ENCODE assay signal across 11 cellular contexts in the genomic region with DNA sequence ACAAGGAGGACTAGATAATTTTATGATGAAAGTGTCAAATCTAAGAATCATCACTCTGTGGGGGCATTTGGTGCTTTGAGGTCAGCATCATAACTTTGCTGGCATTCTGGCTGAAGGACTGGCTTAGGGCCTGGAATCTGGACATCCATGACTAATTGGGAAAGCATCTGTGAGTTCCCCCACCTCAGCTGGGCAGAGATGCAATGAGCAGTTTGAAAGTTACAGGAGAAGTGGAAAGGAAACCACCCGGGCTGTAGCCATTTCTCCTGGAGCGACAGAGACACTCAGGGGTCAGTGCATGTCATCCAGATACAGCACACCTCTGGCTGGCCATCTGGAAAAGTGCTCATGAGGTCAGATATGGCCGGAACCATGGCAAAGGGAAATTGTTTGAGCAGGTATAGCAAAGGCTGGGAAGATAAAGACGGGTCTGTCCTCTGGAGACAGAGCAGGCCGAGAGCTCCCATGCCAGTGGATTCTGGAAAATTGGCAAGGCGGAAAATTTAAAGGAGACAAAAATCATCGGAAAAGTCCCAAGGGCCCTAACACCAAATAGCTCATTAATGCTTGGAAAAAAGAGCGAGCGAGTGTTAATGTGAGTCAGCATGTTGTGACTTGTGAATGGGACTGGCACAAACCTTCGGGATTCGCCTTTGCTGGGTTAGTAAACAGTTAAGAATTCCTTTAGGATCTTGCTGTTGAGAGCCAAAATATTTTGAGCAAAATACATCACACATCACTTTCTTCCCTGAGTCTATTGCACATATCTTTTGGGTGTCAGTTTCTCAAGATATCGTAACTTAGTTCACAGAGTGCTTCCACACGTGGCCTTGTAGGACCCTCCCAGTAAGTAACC.
DNase-seq lines count a peak whose midpoint lies in the region; ATAC-seq and TF ChIP-seq lines count a peak whose summit lies in the region.
"Had no signal": no experiment of that assay in that cellular context is flagged by ENCODE, and none has a peak within 500 bp of the region (broad histone marks: within the 10 kb centered on the region; RNA-seq: fewer than 3 reads in every experiment).

No MANE protein-coding gene starts in this region.

- CTCF ChIA-PET in RWPE1 (lab: Yijun Ruan, JAX), result no interaction called here

- peak overlapping the region; percentile 87 for H3K27ac Mint-ChIP-seq in osteocyte (ENCODE audit: unreplicated experiment)

- H3K27me3 Mint-ChIP-seq in osteocyte (ENCODE audit: unreplicated experiment), result no peaks in the 10 kb centered on the region

- H3K4me1 Mint-ChIP-seq in osteocyte (ENCODE audit: unreplicated experiment), result peaks cover 40% of the 10 kb centered on the region

- DNase-seq in ELR (ENCODE audit: low read depth) (peak; percentile 80), RWPE1 (ENCODE audit: low spot score) (peak; percentile 81), fibroblast of pulmonary artery (ENCODE audit: low read depth) (peak; percentile 71), osteocyte (ENCODE audit: extremely low spot score, unreplicated experiment) (no peak), COLO668 (lab: John Stamatoyannopoulos, UW; ENCODE audit: unreplicated experiment) (no peak), RPMI8226 (no peak)
- DNase-seq: activated CD4-positive, alpha-beta T cell treated with anti-CD3 and anti-CD28 coated beads for 4 hours; DND-41; posterior cingulate gyrus had no signal

- TF ChIP-seq CTCF in RWPE1 (conservative IDR thresholded peaks at IDR 0.05; ENCODE audit: low read depth) (no peak), fibroblast of pulmonary artery (IDR thresholded peaks at IDR 0.05; ENCODE audit: low read length, missing control alignments) (no peak), osteocyte (IDR thresholded peaks at IDR 0.05) (no peak)

- H3K9me3 Mint-ChIP-seq in osteocyte (ENCODE audit: unreplicated experiment), result no peaks in the 10 kb centered on the region

- H3K27ac ChIP-seq in RWPE1, result peak overlapping the region; percentile 92

- ATAC-seq in GM19395 (IDR thresholded peaks at IDR 0.05; ENCODE audit: unreplicated experiment) (no peak), HG03045 (IDR thresholded peaks at IDR 0.05; ENCODE audit: unreplicated experiment) (no peak)

- H3K4me3 Mint-ChIP-seq in osteocyte (ENCODE audit: unreplicated experiment), result peak overlapping the region; percentile 35

- no peak overlapping the region for H3K4me3 ChIP-seq in fibroblast of pulmonary artery (replicated peaks; ENCODE audit: low read depth, low read length)

- POLR2A ChIA-PET in RWPE1 (lab: Yijun Ruan, JAX; ENCODE audit: low non-redundant PET), result no interaction called here

- H3K36me3 Mint-ChIP-seq in osteocyte (ENCODE audit: unreplicated experiment), result no peaks in the 10 kb centered on the region

Comparison
In these comparisons a context has a peak if more than half of its experiments do, and no peak if none do; other contexts are left out.
1. DNase-seq: peak in ELR (single experiment), RWPE1 (single experiment) and fibroblast of pulmonary artery (single experiment); none in osteocyte (single experiment), COLO668 (single experiment) and RPMI8226 (single experiment).